ENCODE assay signal across 26 cellular contexts in genomic region chr1:231601775-231602674, GRCh38. TPM values are rescaled to one million over a fixed set of nuclear protein-coding genes. Genes with fewer than 3 reads are reported as not detected.
DNase-seq lines count a peak whose midpoint lies in the region; ATAC-seq and TF ChIP-seq lines count a peak whose summit lies in the region.
"Had no signal": no experiment of that assay in that cellular context is flagged by ENCODE, and none has a peak within 500 bp of the region (broad histone marks: within the 10 kb centered on the region; RNA-seq: fewer than 3 reads in every experiment).

No MANE protein-coding gene starts in this region.

- no peaks in the 10 kb centered on the region for H3K9me3 ChIP-seq in PC-3 (ENCODE audit: low read length)
- no peaks in the 10 kb centered on the region for H3K9me3 ChIP-seq in right lobe of liver
- H3K9me3 ChIP-seq: body of pancreas, psoas muscle, spleen had no signal

- TF ChIP-seq CTCF in PC-3 (conservative IDR thresholded peaks at IDR 0.05; ENCODE audit: low read depth, low read length) = no peak
- no peak for TF ChIP-seq CTCF in fibroblast of mammary gland (conservative IDR thresholded peaks at IDR 0.05; ENCODE audit: control insufficient read depth, insufficient read depth, low read depth, low read length)
- TF ChIP-seq CTCF in right lobe of liver (IDR thresholded peaks at IDR 0.05) = no peak

- peaks cover 20% of the 10 kb centered on the region for H3K4me1 ChIP-seq in PC-3 (ENCODE audit: insufficient read depth, low read length)
- H3K4me1 ChIP-seq in right lobe of liver = no peaks in the 10 kb centered on the region
- H3K4me1 ChIP-seq: body of pancreas had no signal

- TF ChIP-seq POLR2A in right lobe of liver (IDR thresholded peaks at IDR 0.05) = no peak

- H3F3A ChIP-seq in PC-3 (ENCODE audit: low read length, unreplicated experiment) = no peaks in the 10 kb centered on the region

- no peaks in the 10 kb centered on the region for H3K27me3 ChIP-seq in PC-3 (ENCODE audit: low read length)
- no peaks in the 10 kb centered on the region for H3K27me3 ChIP-seq in right lobe of liver
- H3K27me3 ChIP-seq: body of pancreas, spleen had no signal

- H3K4me3 ChIP-seq in PC-3 (ENCODE audit: low read length) = peak overlapping the region; percentile 72
- no peak overlapping the region for H3K4me3 ChIP-seq in fibroblast of mammary gland (ENCODE audit: control insufficient read depth, low read depth, low read length)
- no peak overlapping the region for H3K4me3 ChIP-seq in right lobe of liver
- H3K4me3 ChIP-seq: body of pancreas, GM12878, psoas muscle, spleen had no signal

- no peak overlapping the region for H3K27ac ChIP-seq in PC-3 (ENCODE audit: low read length)
- no peak overlapping the region for H3K27ac ChIP-seq in right lobe of liver
- H3K27ac ChIP-seq: body of pancreas, spleen had no signal

- CTCF ChIA-PET in PC-3 (lab: Charles Lee) = interaction anchor here (0.6 to 1.0 kb wide), 3 partner anchors 17 to 937 kb away, joined by 3 to 11 read pairs (median 3); no protein-coding TSS in a partner anchor

- H2AFZ ChIP-seq in PC-3 (ENCODE audit: low read length) = peak overlapping the region; percentile 87; the same call in 1 of the 2 replicates

- H3K79me2 ChIP-seq in PC-3 (ENCODE audit: low read length) = no peaks in the 10 kb centered on the region

- H3K4me2 ChIP-seq in PC-3 (ENCODE audit: low read length) = peak overlapping the region; percentile 92

- H3K9me2 ChIP-seq in PC-3 (replicated peaks; ENCODE audit: low read length) = no peaks in the 10 kb centered on the region

- BruUV-seq in PC-3 (replicated peaks; lab: Mats Ljungman, UMichigan) = no TSS peak

- intact Hi-C loops in PC-3 (cut with micrococcal nuclease) (loop anchor here (2.0 to 5.0 kb wide), 3 partner anchors 70 to 360 kb away; partner anchors contain the start of genes EGLN1 and GNPAT), right lobe of liver (cut with DNase I) (no loop called here)

- POLR2A ChIA-PET in PC-3 (lab: Charles Lee; ENCODE audit: unreplicated experiment) = interaction anchor here (0.6 to 1.1 kb wide), 2 partner anchors 245 to 264 kb away, joined by 3 to 4 read pairs; partner anchors contain the start of gene SPRTN

- H3K36me3 ChIP-seq in PC-3 (ENCODE audit: low read depth, low read length) = no peaks in the 10 kb centered on the region
- no peaks in the 10 kb centered on the region for H3K36me3 ChIP-seq in right lobe of liver
- H3K36me3 ChIP-seq: spleen had no signal

- DNase-seq in EL (peak; percentile 8), PC-3 (peak; percentile 39), fibroblast of mammary gland (ENCODE audit: low read depth) (peak; percentile 67), right lobe of liver (no peak), NOMO-1 treated with dmso at 0.1 percent for 144 hours (lab: John Stamatoyannopoulos, UW; ENCODE audit: unreplicated experiment) (no peak), NCI-H1436 (lab: John Stamatoyannopoulos, UW) (no peak)
- no peak for DNase-seq in activated CD4-positive, alpha-beta T cell treated with anti-CD3 and anti-CD28 coated beads for 48 hours
- DNase-seq: activated CD4-positive, alpha-beta T cell treated with anti-CD3 and anti-CD28 coated beads, Interleukin-2, amount 10 ng/mL, durations not matched to agents 7 days and 5 days; activated naive CD8-positive, alpha-beta T cell treated with anti-CD3 and anti-CD28 coated beads, Interleukin-2, amount 10 ng/mL, durations not matched to agents 7 days and 5 days; body of pancreas; CD4-positive, alpha-beta memory T cell; effector memory CD8-positive, alpha-beta T cell; HCEC 1CT; kidney glomerular epithelial cell; NCI-H1105 treated with DMSO at 0.1 percent for 48 hours; NCI-H2107; NCI-H524; psoas muscle; spleen; stimulated activated CD4-positive, alpha-beta T cell treated with anti-CD3 and anti-CD28 coated beads, Interleukin-4, amount 100 ng/mL, for 24 hours; stimulated activated naive CD8-positive, alpha-beta T cell treated with anti-CD3 and anti-CD28 coated beads, Interleukin-15, amount 100 ng/mL, for 72 hours; T-cell; trophoblast cell had no signal

- no peaks in the 10 kb centered on the region for H4K20me1 ChIP-seq in PC-3 (ENCODE audit: low read length)

- WGBS in right lobe of liver (ENCODE audit: insufficient coverage, low coverage, low lambda C conversion rate, missing lambda C conversion rate) = 40% methylated on average over 5 of the region's 5 CpGs

- ATAC-seq in PC-3 (peak; percentile 34), right lobe of liver (peak in 3 of 4 donors; percentile 18 to 69 (median 65)), GM21786 (IDR thresholded peaks at IDR 0.05; ENCODE audit: unreplicated experiment) (no peak)
- ATAC-seq: activated T-helper 17 cell treated with anti-CD3 and anti-CD28 coated beads, Interleukin-2, amount 50 U/mL, for 72 hours; body of pancreas; effector memory CD8-positive, alpha-beta T cell; GM12878; stimulated activated naive CD8-positive, alpha-beta T cell treated with anti-CD3 and anti-CD28 coated beads, Interleukin-15, amount 100 ng/mL, for 72 hours; T-cell had no signal

- H3K9ac ChIP-seq in PC-3 (ENCODE audit: low read length) = no peak overlapping the region

RNA-seq across cellular contexts. Expression of gene DISC1, which starts 24.6 kb away (rescaled TPM):
- total RNA-seq in PC-3 (2014; rRNA removed) (3.4 and 5.1 TPM in 2 replicates), right lobe of liver (1 to 10 TPM; 1.8 to 3.3 (median 2.4) TPM)

Comparison
In these comparisons a context has a peak if more than half of its experiments do, and no peak if none do; other contexts are left out.
1. DNase-seq: peak in EL (single experiment), PC-3 (single experiment) and fibroblast of mammary gland (single experiment); none in right lobe of liver (0 of 3), NOMO-1 treated with dmso at 0.1 percent for 144 hours (single experiment), activated CD4-positive, alpha-beta T cell treated with anti-CD3 and anti-CD28 coated beads for 48 hours (single experiment) and NCI-H1436 (single experiment).